8 cellular contexts compared by ENCODE assay signal in the genomic region with DNA sequence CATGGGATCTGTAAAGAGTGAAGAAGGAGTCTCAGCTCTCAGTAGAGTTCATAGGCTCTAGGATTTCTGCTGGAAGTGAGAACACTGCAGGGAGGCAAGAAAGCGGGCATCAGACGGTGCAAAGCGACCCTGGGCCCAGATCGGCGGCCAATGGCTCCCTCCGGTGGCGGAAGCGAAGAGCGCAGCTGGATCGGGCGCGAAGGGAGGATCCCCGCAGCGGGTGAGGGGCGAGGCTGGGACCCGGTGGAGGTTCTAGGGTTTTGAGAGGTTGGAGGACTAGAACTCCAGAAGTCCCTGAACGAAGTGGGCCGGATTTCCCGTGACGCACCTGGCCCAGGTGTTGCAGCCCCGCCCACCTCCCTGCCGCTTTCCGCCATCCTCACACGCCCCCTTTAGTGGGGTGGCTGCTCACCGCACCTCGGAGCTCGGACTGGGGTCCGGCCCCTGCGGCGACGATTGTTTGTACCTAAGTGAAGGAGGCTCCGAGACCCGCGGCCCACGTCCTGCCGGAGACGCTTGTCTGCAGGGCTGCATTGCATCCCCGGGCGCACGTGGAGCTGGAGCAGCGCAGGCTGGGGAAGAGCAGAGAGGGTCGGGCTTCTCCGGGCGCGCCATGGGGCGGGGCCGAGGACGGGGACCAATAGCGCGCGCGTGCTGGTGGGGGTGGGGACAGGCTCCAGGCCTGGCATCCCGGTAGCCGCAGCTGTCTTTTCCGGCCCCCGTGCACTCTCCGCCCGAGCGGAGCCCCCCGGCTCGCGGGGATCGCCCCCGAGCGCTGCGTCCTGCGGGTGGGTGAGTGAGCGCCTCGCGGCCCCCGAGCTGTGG. TPM values are rescaled to one million over a fixed set of nuclear protein-coding genes. Genes with fewer than 3 reads are reported as not detected.
A peak's percentile ranks its signal among the peaks of the same experiment; 100 is the strongest.
DNase-seq lines count a peak whose midpoint lies in the region; ATAC-seq and TF ChIP-seq lines count a peak whose summit lies in the region.

A gene with protein sequence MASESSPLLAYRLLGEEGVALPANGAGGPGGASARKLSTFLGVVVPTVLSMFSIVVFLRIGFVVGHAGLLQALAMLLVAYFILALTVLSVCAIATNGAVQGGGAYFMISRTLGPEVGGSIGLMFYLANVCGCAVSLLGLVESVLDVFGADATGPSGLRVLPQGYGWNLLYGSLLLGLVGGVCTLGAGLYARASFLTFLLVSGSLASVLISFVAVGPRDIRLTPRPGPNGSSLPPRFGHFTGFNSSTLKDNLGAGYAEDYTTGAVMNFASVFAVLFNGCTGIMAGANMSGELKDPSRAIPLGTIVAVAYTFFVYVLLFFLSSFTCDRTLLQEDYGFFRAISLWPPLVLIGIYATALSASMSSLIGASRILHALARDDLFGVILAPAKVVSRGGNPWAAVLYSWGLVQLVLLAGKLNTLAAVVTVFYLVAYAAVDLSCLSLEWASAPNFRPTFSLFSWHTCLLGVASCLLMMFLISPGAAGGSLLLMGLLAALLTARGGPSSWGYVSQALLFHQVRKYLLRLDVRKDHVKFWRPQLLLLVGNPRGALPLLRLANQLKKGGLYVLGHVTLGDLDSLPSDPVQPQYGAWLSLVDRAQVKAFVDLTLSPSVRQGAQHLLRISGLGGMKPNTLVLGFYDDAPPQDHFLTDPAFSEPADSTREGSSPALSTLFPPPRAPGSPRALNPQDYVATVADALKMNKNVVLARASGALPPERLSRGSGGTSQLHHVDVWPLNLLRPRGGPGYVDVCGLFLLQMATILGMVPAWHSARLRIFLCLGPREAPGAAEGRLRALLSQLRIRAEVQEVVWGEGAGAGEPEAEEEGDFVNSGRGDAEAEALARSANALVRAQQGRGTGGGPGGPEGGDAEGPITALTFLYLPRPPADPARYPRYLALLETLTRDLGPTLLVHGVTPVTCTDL (plus strand): TSS at position 666 of the 825 bp plus-strand sequence. CDS start 1,485 bp downstream, outside the sequence.

- no peak for TF ChIP-seq EP300 in ovary (IDR thresholded peaks at IDR 0.05)

- ATAC-seq in HG02571 (IDR thresholded peaks at IDR 0.05; ENCODE audit: unreplicated experiment) (peak; percentile 79), Right ventricle myocardium inferior (peak; percentile 99)

- H3K27ac Mint-ChIP-seq in activated naive CD8-positive, alpha-beta T cell treated with anti-CD3 and anti-CD28 coated beads for 36 hours, result peak within 1 kb of the TSS; percentile 90

- H3K4me3 Mint-ChIP-seq in activated naive CD8-positive, alpha-beta T cell treated with anti-CD3 and anti-CD28 coated beads for 36 hours, result peak within 1 kb of the TSS; percentile 95

- peak within 1 kb of the TSS; percentile 99 for H3K4me2 ChIP-seq in SU-DHL-6 (ENCODE audit: low read depth, low read length, poor library complexity, severe bottlenecking)

- H3K9me3 Mint-ChIP-seq in activated naive CD8-positive, alpha-beta T cell treated with anti-CD3 and anti-CD28 coated beads for 36 hours, result no peaks in the 10 kb centered on the region

- peaks cover 12% of the 10 kb centered on the region for H3K4me1 Mint-ChIP-seq in activated naive CD8-positive, alpha-beta T cell treated with anti-CD3 and anti-CD28 coated beads for 36 hours

- H4K20me1 ChIP-seq in SU-DHL-6 (ENCODE audit: low read depth, low read length), result no peaks in the 10 kb centered on the region

- peaks cover 9% of the 10 kb centered on the region for H3F3A ChIP-seq in SU-DHL-6 (ENCODE audit: insufficient read depth)

- H3K27ac ChIP-seq in SU-DHL-6 (ENCODE audit: low read depth, low read length), result peak within 1 kb of the TSS; percentile 82
- peak within 1 kb of the TSS in 1 of 2 donors; percentile 66 for H3K27ac ChIP-seq in ovary
- peak within 1 kb of the TSS; percentile 55 for H3K27ac ChIP-seq in thymus (ENCODE audit: low read depth)

- no peaks in the 10 kb centered on the region for H3K27me3 ChIP-seq in SU-DHL-6 (ENCODE audit: low read length)
- H3K27me3 ChIP-seq in ovary, result no peaks in the 10 kb centered on the region
- no peaks in the 10 kb centered on the region for H3K27me3 ChIP-seq in thymus (ENCODE audit: control insufficient read depth, insufficient read depth)

- WGBS in ovary, 3 donors, result 0% methylated on average over 67 to 71 of the region's 71 CpGs
- under 1% methylated on average over 71 of the region's 71 CpGs for WGBS in thymus

- H3K4me1 ChIP-seq in ovary (ENCODE audit: insufficient read depth) (no peaks in the 10 kb centered on the region), thymus (ENCODE audit: control insufficient read depth, insufficient read depth, low read length) (peaks cover 11% of the 10 kb centered on the region)

- H3K36me3 ChIP-seq in SU-DHL-6 (ENCODE audit: low read length) (no peaks in the 10 kb centered on the region), ovary (no peaks in the 10 kb centered on the region), thymus (ENCODE audit: control insufficient read depth, insufficient read depth) (peaks cover 11% of the 10 kb centered on the region)

- no peaks in the 10 kb centered on the region for H3K27me3 Mint-ChIP-seq in activated naive CD8-positive, alpha-beta T cell treated with anti-CD3 and anti-CD28 coated beads for 36 hours

- H3K4me3 ChIP-seq in SU-DHL-6 (ENCODE audit: insufficient read depth, low read length, poor library complexity, severe bottlenecking) (peak within 1 kb of the TSS; percentile 85), ovary (peak within 1 kb of the TSS; percentile 48), thymus (ENCODE audit: low read length) (peak within 1 kb of the TSS; percentile 61)

- H3K79me2 ChIP-seq in SU-DHL-6 (ENCODE audit: insufficient read depth, low read length), result peaks cover 21% of the 10 kb centered on the region

- peak within 1 kb of the TSS; percentile 75 for H3K9ac ChIP-seq in SU-DHL-6 (ENCODE audit: low read length)

- TF ChIP-seq POLR2A in ovary (IDR thresholded peaks at IDR 0.05), result no peak

- intact Hi-C loops in Right ventricle myocardium inferior (cut with DNase I), result loop anchor here (1.0 to 10.0 kb wide), 3 partner anchors 53 to 237 kb away; a partner anchor contains a TSS
- intact Hi-C loops in ovary (cut with DNase I), result loop anchor here (2.0 to 10.0 kb wide), 8 partner anchors 47 to 377 kb away; a partner anchor contains a TSS

- TF ChIP-seq CTCF in SU-DHL-6 (IDR thresholded peaks at IDR 0.05; ENCODE audit: insufficient read depth, low read length, poor library complexity, severe bottlenecking) (peak; percentile 96), ovary (IDR thresholded peaks at IDR 0.05) (peak; percentile 94 to 95 (median 94))

- no peaks in the 10 kb centered on the region for H3K36me3 Mint-ChIP-seq in activated naive CD8-positive, alpha-beta T cell treated with anti-CD3 and anti-CD28 coated beads for 36 hours

- H3K9me3 ChIP-seq in SU-DHL-6 (ENCODE audit: insufficient read depth, low read length), result no peaks in the 10 kb centered on the region
- H3K9me3 ChIP-seq in ovary, result no peaks in the 10 kb centered on the region
- no peaks in the 10 kb centered on the region for H3K9me3 ChIP-seq in thymus (ENCODE audit: control insufficient read depth)

- H3K9me2 ChIP-seq in SU-DHL-6 (replicated peaks; ENCODE audit: insufficient read depth, low read length), result no peaks in the 10 kb centered on the region

- DNase-seq in GM04504 (ENCODE audit: low read depth) (peak; percentile 75), NCI-H1105 (lab: John Stamatoyannopoulos, UW) (peak; percentile 82), Right ventricle myocardium inferior (ENCODE audit: missing footprints) (peak; percentile 96), ovary (peak; percentile 87 to 93 (median 90))
- peak; percentile 92 for DNase-seq in activated naive CD8-positive, alpha-beta T cell treated with anti-CD3 and anti-CD28 coated beads for 36 hours

- H2AFZ ChIP-seq in SU-DHL-6 (ENCODE audit: low read depth, low read length, severe bottlenecking), result peak within 1 kb of the TSS; percentile 95

RNA-seq across cellular contexts. Expression of the gene that starts here (rescaled TPM):
- 10 to 100 TPM; 13.4 to 14.6 TPM for total RNA-seq in activated naive CD8-positive, alpha-beta T cell treated with anti-CD3 and anti-CD28 coated beads for 36 hours
- total RNA-seq in Right ventricle myocardium inferior (10.2 TPM), ovary (10 to 100 TPM; 10.1 to 31.8 (median 26.9) TPM)
- polyA plus RNA-seq in ovary (10 to 100 TPM in 1 of 2 donors, 1 to 10 TPM in 1; 4.7 to 20.9 TPM), thymus (48.0 TPM)
